Comparison of ENCODE assay signal across 1 cellular context in the genomic region with DNA sequence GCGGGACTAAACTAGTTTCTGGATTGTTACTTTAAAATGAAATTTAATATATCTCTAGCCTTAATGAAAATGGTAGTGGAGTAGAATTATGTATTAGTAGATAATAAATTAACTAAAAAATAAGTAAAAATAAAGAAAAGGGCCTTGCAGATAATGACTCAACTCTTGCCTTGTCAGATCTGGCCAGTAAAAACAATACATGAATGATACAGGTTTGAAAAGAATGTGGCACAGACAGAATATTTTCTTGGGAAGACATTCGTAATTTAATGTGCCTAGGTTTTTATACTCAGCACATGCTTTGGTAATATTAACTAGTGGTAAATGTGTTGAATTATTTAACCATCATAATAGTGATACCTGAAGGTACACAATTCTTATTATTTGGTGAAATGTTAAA.
TF ChIP-seq lines count a peak whose summit lies in the region.

No MANE protein-coding gene starts in this region.

TF ChIP-seq in H1, 55 proteins besides CTCF, POLR2A, EP300 and RAD21 (continued from another document):
- no peak for TF ChIP-seq GABPA (IDR thresholded peaks at IDR 0.05; ENCODE audit: borderline replicate concordance, insufficient read depth, low read length)
- TF ChIP-seq SRF (IDR thresholded peaks at IDR 0.05; ENCODE audit: low read depth, low read length) = no peak
- TF ChIP-seq HDAC6 (IDR thresholded peaks at IDR 0.05; ENCODE audit: low read depth, low read length) = no peak
- TF ChIP-seq MAFK (IDR thresholded peaks at IDR 0.05; ENCODE audit: low read depth, low read length) = no peak
- TF ChIP-seq NRF1 (IDR thresholded peaks at IDR 0.05; ENCODE audit: low read depth, low read length) = no peak
- TF ChIP-seq KDM5A (IDR thresholded peaks at IDR 0.05; ENCODE audit: low read length) = no peak
- TF ChIP-seq KDM1A (IDR thresholded peaks at IDR 0.05; ENCODE audit: borderline replicate concordance, low read length) = no peak
- TF ChIP-seq, protein P1, sequence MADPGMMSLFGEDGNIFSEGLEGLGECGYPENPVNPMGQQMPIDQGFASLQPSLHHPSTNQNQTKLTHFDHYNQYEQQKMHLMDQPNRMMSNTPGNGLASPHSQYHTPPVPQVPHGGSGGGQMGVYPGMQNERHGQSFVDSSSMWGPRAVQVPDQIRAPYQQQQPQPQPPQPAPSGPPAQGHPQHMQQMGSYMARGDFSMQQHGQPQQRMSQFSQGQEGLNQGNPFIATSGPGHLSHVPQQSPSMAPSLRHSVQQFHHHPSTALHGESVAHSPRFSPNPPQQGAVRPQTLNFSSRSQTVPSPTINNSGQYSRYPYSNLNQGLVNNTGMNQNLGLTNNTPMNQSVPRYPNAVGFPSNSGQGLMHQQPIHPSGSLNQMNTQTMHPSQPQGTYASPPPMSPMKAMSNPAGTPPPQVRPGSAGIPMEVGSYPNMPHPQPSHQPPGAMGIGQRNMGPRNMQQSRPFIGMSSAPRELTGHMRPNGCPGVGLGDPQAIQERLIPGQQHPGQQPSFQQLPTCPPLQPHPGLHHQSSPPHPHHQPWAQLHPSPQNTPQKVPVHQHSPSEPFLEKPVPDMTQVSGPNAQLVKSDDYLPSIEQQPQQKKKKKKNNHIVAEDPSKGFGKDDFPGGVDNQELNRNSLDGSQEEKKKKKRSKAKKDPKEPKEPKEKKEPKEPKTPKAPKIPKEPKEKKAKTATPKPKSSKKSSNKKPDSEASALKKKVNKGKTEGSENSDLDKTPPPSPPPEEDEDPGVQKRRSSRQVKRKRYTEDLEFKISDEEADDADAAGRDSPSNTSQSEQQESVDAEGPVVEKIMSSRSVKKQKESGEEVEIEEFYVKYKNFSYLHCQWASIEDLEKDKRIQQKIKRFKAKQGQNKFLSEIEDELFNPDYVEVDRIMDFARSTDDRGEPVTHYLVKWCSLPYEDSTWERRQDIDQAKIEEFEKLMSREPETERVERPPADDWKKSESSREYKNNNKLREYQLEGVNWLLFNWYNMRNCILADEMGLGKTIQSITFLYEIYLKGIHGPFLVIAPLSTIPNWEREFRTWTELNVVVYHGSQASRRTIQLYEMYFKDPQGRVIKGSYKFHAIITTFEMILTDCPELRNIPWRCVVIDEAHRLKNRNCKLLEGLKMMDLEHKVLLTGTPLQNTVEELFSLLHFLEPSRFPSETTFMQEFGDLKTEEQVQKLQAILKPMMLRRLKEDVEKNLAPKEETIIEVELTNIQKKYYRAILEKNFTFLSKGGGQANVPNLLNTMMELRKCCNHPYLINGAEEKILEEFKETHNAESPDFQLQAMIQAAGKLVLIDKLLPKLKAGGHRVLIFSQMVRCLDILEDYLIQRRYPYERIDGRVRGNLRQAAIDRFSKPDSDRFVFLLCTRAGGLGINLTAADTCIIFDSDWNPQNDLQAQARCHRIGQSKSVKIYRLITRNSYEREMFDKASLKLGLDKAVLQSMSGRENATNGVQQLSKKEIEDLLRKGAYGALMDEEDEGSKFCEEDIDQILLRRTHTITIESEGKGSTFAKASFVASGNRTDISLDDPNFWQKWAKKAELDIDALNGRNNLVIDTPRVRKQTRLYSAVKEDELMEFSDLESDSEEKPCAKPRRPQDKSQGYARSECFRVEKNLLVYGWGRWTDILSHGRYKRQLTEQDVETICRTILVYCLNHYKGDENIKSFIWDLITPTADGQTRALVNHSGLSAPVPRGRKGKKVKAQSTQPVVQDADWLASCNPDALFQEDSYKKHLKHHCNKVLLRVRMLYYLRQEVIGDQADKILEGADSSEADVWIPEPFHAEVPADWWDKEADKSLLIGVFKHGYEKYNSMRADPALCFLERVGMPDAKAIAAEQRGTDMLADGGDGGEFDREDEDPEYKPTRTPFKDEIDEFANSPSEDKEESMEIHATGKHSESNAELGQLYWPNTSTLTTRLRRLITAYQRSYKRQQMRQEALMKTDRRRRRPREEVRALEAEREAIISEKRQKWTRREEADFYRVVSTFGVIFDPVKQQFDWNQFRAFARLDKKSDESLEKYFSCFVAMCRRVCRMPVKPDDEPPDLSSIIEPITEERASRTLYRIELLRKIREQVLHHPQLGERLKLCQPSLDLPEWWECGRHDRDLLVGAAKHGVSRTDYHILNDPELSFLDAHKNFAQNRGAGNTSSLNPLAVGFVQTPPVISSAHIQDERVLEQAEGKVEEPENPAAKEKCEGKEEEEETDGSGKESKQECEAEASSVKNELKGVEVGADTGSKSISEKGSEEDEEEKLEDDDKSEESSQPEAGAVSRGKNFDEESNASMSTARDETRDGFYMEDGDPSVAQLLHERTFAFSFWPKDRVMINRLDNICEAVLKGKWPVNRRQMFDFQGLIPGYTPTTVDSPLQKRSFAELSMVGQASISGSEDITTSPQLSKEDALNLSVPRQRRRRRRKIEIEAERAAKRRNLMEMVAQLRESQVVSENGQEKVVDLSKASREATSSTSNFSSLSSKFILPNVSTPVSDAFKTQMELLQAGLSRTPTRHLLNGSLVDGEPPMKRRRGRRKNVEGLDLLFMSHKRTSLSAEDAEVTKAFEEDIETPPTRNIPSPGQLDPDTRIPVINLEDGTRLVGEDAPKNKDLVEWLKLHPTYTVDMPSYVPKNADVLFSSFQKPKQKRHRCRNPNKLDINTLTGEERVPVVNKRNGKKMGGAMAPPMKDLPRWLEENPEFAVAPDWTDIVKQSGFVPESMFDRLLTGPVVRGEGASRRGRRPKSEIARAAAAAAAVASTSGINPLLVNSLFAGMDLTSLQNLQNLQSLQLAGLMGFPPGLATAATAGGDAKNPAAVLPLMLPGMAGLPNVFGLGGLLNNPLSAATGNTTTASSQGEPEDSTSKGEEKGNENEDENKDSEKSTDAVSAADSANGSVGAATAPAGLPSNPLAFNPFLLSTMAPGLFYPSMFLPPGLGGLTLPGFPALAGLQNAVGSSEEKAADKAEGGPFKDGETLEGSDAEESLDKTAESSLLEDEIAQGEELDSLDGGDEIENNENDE (IDR thresholded peaks at IDR 0.05; ENCODE audit: insufficient replicate concordance, low read length) = no peak
- no peak for TF ChIP-seq EGR1 (IDR thresholded peaks at IDR 0.05; ENCODE audit: borderline replicate concordance, low read depth, low read length)
